Comparison of ENCODE assay signal across 29 cellular contexts in genomic region chr6:7367408-7367807, GRCh38. TPM values are rescaled to one million over a fixed set of nuclear protein-coding genes. Genes with fewer than 3 reads are reported as not detected.
"Had no signal": no experiment of that assay in that cellular context is flagged by ENCODE, and none has a peak within 500 bp of the region (broad histone marks: within the 10 kb centered on the region; RNA-seq: fewer than 3 reads in every experiment).

No MANE protein-coding gene starts in this region.

- H3K27ac ChIP-seq: stomach, suprapubic skin, testis, thoracic aorta, thyroid gland, tibial artery, tibial nerve, transverse colon, upper lobe of left lung, upper lobe of right lung, uterus, vagina had no signal

- H3K4me3 ChIP-seq: stomach, suprapubic skin, testis, thoracic aorta, thyroid gland, tibial artery, tibial nerve, transverse colon, upper lobe of left lung, upper lobe of right lung, uterus, vagina had no signal

- H3K27me3 ChIP-seq: suprapubic skin, testis, thyroid gland, tibial artery, tibial nerve, transverse colon, upper lobe of left lung, uterus, vagina had no signal

- H3K9me3 ChIP-seq: stomach, suprapubic skin, testis, thoracic aorta, thyroid gland, tibial artery, tibial nerve, transverse colon, upper lobe of left lung, upper lobe of right lung, uterus, vagina had no signal

- DNase-seq: stimulated activated CD4-positive, alpha-beta T cell treated with anti-CD3 and anti-CD28 coated beads, Interleukin-2, amount 100 ng/mL, for 48 hours; stimulated activated CD4-positive, alpha-beta T cell treated with anti-CD3 and anti-CD28 coated beads, Interleukin-4, amount 100 ng/mL, for 1 hour; stimulated activated CD4-positive, alpha-beta T cell treated with anti-CD3 and anti-CD28 coated beads, Interleukin-4, amount 100 ng/mL, for 24 hours; stimulated activated CD4-positive, alpha-beta T cell treated with anti-CD3 and anti-CD28 coated beads, Interleukin-4, amount 100 ng/mL, for 4 hours; stimulated activated CD8-positive, alpha-beta memory T cell treated with anti-CD3 and anti-CD28 coated beads, Interleukin-4, amount 100 ng/mL, for 48 hours; stimulated activated naive B cell treated with anti-CD40 and anti-IgM and Interleukin-4, amounts not matched to agents 10 μg/mL and 1 μg/mL and 100 μg/mL, for 72 hours; stimulated activated naive CD4-positive, alpha-beta T cell; stimulated activated naive CD4-positive, alpha-beta T cell treated with Interleukin-2 at 50 U/mL for 16 hours; stimulated activated naive CD8-positive, alpha-beta T cell treated with anti-CD3 and anti-CD28 coated beads, Interleukin-15, amount 100 ng/mL, for 72 hours; stimulated activated naive CD8-positive, alpha-beta T cell treated with anti-CD3 and anti-CD28 coated beads, Interleukin-15, Interleukin-2, amounts not matched to agents 100 U/mL and 50 U/mL, for 24 hours; stomach; substantia nigra; testis; thyroid gland; tibial artery; transverse colon; trophoblast cell; upper lobe of left lung; upper lobe of right lung; uterus had no signal

- H3K4me1 ChIP-seq: stomach, suprapubic skin, testis, thyroid gland, tibial artery, tibial nerve, transverse colon, upper lobe of left lung, upper lobe of right lung, uterus, vagina had no signal

- H3K36me3 ChIP-seq: stomach, suprapubic skin, thoracic aorta, thyroid gland, tibial artery, tibial nerve, transverse colon, upper lobe of left lung, upper lobe of right lung, uterus, vagina had no signal

- FAIRE-seq: urothelium cell line had no signal

RNA-seq across cellular contexts. Expression of gene CAGE1, which starts 22.1 kb away (rescaled TPM):
- total RNA-seq: stomach, subcutaneous adipose tissue, suprapubic skin, temporal lobe, thoracic aorta, tibial nerve, transverse colon, upper lobe of left lung, upper lobe of right lung, ureter, urinary bladder, vagina had no signal
- polyA plus RNA-seq: stomach, urinary bladder had no signal
